10 cellular contexts compared by ENCODE assay signal in genomic region chr2:111049792-111050640, GRCh38.
DNase-seq lines count a peak whose midpoint lies in the region; ATAC-seq and TF ChIP-seq lines count a peak whose summit lies in the region.
"Had no signal": no experiment of that assay in that cellular context is flagged by ENCODE, and none has a peak within 500 bp of the region (broad histone marks: within the 10 kb centered on the region; RNA-seq: fewer than 3 reads in every experiment).

No MANE protein-coding gene starts in this region.

- TF ChIP-seq POLR2A in HCT116 (IDR thresholded peaks at IDR 0.05; ENCODE audit: borderline replicate concordance, extremely low read depth, insufficient read depth, insufficient read length): no peak

- no peak for TF ChIP-seq RAD21 in HCT116 (IDR thresholded peaks at IDR 0.05; ENCODE audit: low read depth)

- H2BK15ac ChIP-seq in neuronal stem cell (ENCODE audit: low read length): peak overlapping the region; percentile 70

- no CpG with 5 or more reads among the region's 8 CpGs for WGBS in neuronal stem cell (ENCODE audit: extremely low coverage in 2 of 2, insufficient read length in 2 of 2, insufficient replicate concordance in 1 of 2), 2 donors

- peak; percentile 41 for DNase-seq in activated CD4-positive, alpha-beta T cell treated with anti-CD3 and anti-CD28 coated beads for 48 hours
- DNase-seq in activated CD4-positive, alpha-beta T cell treated with anti-CD3 and anti-CD28 coated beads, Interleukin-2, amount 50 U/mL, for 1 hour: no peak
- no peak for DNase-seq in HCT116 (ENCODE audit: low read depth, low spot score)
- no peak for DNase-seq in neuronal stem cell (ENCODE audit: low spot score)
- DNase-seq in RPMI8226: no peak
- DNase-seq in NCI-H82 treated with DMSO at 0.1 percent for 48 hours (lab: John Stamatoyannopoulos, UW; ENCODE audit: unreplicated experiment): no peak
- DNase-seq: BE2C had no signal

- no peak overlapping the region for H3K23ac ChIP-seq in neuronal stem cell (ENCODE audit: low read depth, low read length, poor library complexity)

- RAD21 ChIA-PET in HCT116 (lab: Charles Lee; ENCODE audit: low non-redundant PET in 1 of 2, low total read pairs in 2 of 2, uncharacterized antibody in 2 of 2, unreplicated experiment in 2 of 2): no interaction called here

- no peak overlapping the region for H3K4ac ChIP-seq in neuronal stem cell (ENCODE audit: low read length)

- CTCF ChIA-PET in HCT116 (lab: Charles Lee): no interaction called here

- no peaks in the 10 kb centered on the region for H3K79me1 ChIP-seq in neuronal stem cell (ENCODE audit: low read depth, low read length)

- H3K18ac ChIP-seq in neuronal stem cell (ENCODE audit: low read length): peak overlapping the region; percentile 58

- H4K91ac ChIP-seq in neuronal stem cell (ENCODE audit: low read depth, low read length, poor library complexity): no peak overlapping the region

- no peak overlapping the region for H2AFZ ChIP-seq in HCT116 (ENCODE audit: low read depth, low read length, poor library complexity, severe bottlenecking)
- H2AFZ ChIP-seq in neuronal stem cell (ENCODE audit: low read length): no peak overlapping the region

- H3K79me2 ChIP-seq in HCT116 (ENCODE audit: insufficient read depth, low read length): no peaks in the 10 kb centered on the region

- H3K4me2 ChIP-seq in HCT116 (ENCODE audit: low read length): peak overlapping the region; percentile 24
- H3K4me2 ChIP-seq in neuronal stem cell (ENCODE audit: insufficient read depth, low read length, poor library complexity, severe bottlenecking): no peak overlapping the region

- H2BK5ac ChIP-seq in neuronal stem cell (ENCODE audit: low read length): peak overlapping the region; percentile 22

- no peak for ATAC-seq in HCT116
- no peak for ATAC-seq in GM21723 (IDR thresholded peaks at IDR 0.05; ENCODE audit: unreplicated experiment)
- ATAC-seq: Right ventricle myocardium inferior had no signal

- no peak overlapping the region for H3K4me3 ChIP-seq in HCT116 (replicated peaks in 1 of 2; ENCODE audit: low read depth in 1 of 2, low read length in 2 of 2)
- no peak overlapping the region for H3K4me3 ChIP-seq in neuronal stem cell (ENCODE audit: low read length in 2 of 2)

- H3K36me3 ChIP-seq in HCT116 (ENCODE audit: control insufficient read depth in 1 of 2, insufficient read depth in 2 of 2, low read length in 2 of 2): no peaks in the 10 kb centered on the region
- H3K36me3 ChIP-seq in neuronal stem cell (replicated peaks in 1 of 2; ENCODE audit: control insufficient read depth in 2 of 2, insufficient read depth in 2 of 2, low read length in 2 of 2): no peaks in the 10 kb centered on the region
- H3K36me3 ChIP-seq: BE2C had no signal

- peak overlapping the region; percentile 32 for H2BK120ac ChIP-seq in neuronal stem cell (ENCODE audit: low read depth, low read length)

- no peak overlapping the region for H3K14ac ChIP-seq in neuronal stem cell (ENCODE audit: low read length)

- H3K27me3 ChIP-seq in HCT116 (ENCODE audit: insufficient read depth, low read length) (no peaks in the 10 kb centered on the region), neuronal stem cell (ENCODE audit: control insufficient read depth in 3 of 3, insufficient read depth in 3 of 3, low read depth in 1 of 3, low read length in 3 of 3) (no peaks in the 10 kb centered on the region)
- H3K27me3 ChIP-seq: BE2C had no signal

- no peak overlapping the region for H3K27ac ChIP-seq in HCT116 (ENCODE audit: low read depth, low read length)
- peak overlapping the region; percentile 41 for H3K27ac ChIP-seq in VCaP
- no peak overlapping the region for H3K27ac ChIP-seq in neuronal stem cell (replicated peaks; ENCODE audit: low read length)

- TF ChIP-seq CTCF in HCT116 (IDR thresholded peaks at IDR 0.05 in 2 of 3, conservative IDR thresholded peaks at IDR 0.05 in 1 of 3; ENCODE audit: borderline replicate concordance in 1 of 3, insufficient read depth in 1 of 3, low read depth in 2 of 3, low read length in 2 of 3): no peak
- TF ChIP-seq CTCF in VCaP (conservative IDR thresholded peaks at IDR 0.05): no peak

- H3K9ac ChIP-seq in HCT116 (ENCODE audit: low read length) (no peak overlapping the region), neuronal stem cell (ENCODE audit: low read depth, low read length, poor library complexity) (no peak overlapping the region)

- no TSS peak for BruUV-seq in HCT116 (replicated peaks; lab: Mats Ljungman, UMichigan)

- H3K4me1 ChIP-seq in HCT116 (ENCODE audit: control insufficient read depth in 1 of 2, insufficient read depth in 2 of 2, low read length in 2 of 2) (peaks cover 18 to 22% of the 10 kb centered on the region in 2 experiments), neuronal stem cell (ENCODE audit: control insufficient read depth in 2 of 2, insufficient read depth in 1 of 2, low read depth in 1 of 2, low read length in 2 of 2) (peaks cover 13 to 15% of the 10 kb centered on the region in 2 donors)
- H3K4me1 ChIP-seq: BE2C had no signal

- no peaks in the 10 kb centered on the region for H3K9me2 ChIP-seq in HCT116 (ENCODE audit: insufficient read depth)

- H4K20me1 ChIP-seq in HCT116 (ENCODE audit: insufficient read depth): no peaks in the 10 kb centered on the region

- intact Hi-C loops in HCT116 (cut with micrococcal nuclease): no loop called here

- H3K9me3 ChIP-seq in HCT116 (ENCODE audit: control insufficient read depth in 1 of 2, insufficient read depth in 1 of 2, low read depth in 1 of 2, low read length in 2 of 2) (no peaks in the 10 kb centered on the region), neuronal stem cell (replicated peaks in 1 of 2; ENCODE audit: control insufficient read depth in 2 of 2, insufficient read depth in 1 of 2, low read depth in 1 of 2, low read length in 2 of 2) (no peaks in the 10 kb centered on the region)
- H3K9me3 ChIP-seq: BE2C had no signal

- H2AK5ac ChIP-seq in neuronal stem cell (ENCODE audit: low read depth, low read length): no peak overlapping the region

- POLR2A ChIA-PET in HCT116 (lab: Charles Lee): interaction anchor here (1.1 kb wide), 1 partner anchor 71 kb away, joined by 4 read pairs; the partner anchor contains the start of gene BCL2L11

- no peak overlapping the region for H4K8ac ChIP-seq in neuronal stem cell (ENCODE audit: low read depth, low read length)

- no peak overlapping the region for H2BK12ac ChIP-seq in neuronal stem cell (ENCODE audit: low read length)

TF ChIP-seq in HCT116, 20 proteins besides CTCF, POLR2A, EP300 and RAD21:
- peak; percentile 44; the same call in 1 of the 2 replicates for TF ChIP-seq SP1 (IDR thresholded peaks at IDR 0.05; ENCODE audit: low read depth)
- TF ChIP-seq TCF7L2 (IDR thresholded peaks at IDR 0.05; ENCODE audit: borderline replicate concordance, extremely low read depth, insufficient read depth, insufficient read length): peak; percentile 92
- no peak for TF ChIP-seq EZH2phosphoT487 (IDR thresholded peaks at IDR 0.05; ENCODE audit: borderline replicate concordance)
- peak; percentile 26; the same call in 1 of the 2 replicates for TF ChIP-seq FOSL1 (IDR thresholded peaks at IDR 0.05; ENCODE audit: low read depth)
- TF ChIP-seq EZH2 (IDR thresholded peaks at IDR 0.05): no peak
- TF ChIP-seq MAX (IDR thresholded peaks at IDR 0.05): 0 out of 2 replicates have a peak, but pooled peaks have one; percentile 36
- no peak for TF ChIP-seq ATF3 (IDR thresholded peaks at IDR 0.05)
- 0 out of 2 replicates have a peak, but pooled peaks have one; percentile 17 for TF ChIP-seq CEBPB (IDR thresholded peaks at IDR 0.05; ENCODE audit: low read depth)
TF ChIP-seq in HCT116: peak in this region for 5.
